ENCODE assay signal across 8 cellular contexts in genomic region chr9:121299467-121300282, GRCh38. TPM values are rescaled to one million over a fixed set of nuclear protein-coding genes. Genes with fewer than 3 reads are reported as not detected.
A peak's percentile ranks its signal among the peaks of the same experiment; 100 is the strongest.
DNase-seq lines count a peak whose midpoint lies in the region; ATAC-seq and TF ChIP-seq lines count a peak whose summit lies in the region.

No MANE protein-coding gene starts in this region.

- H3K4me3 ChIP-seq in brain microvascular endothelial cell (ENCODE audit: low read depth, low read length): peak overlapping the region; percentile 52
- peak overlapping the region; percentile 66 for H3K4me3 ChIP-seq in skeletal muscle satellite cell (ENCODE audit: low read length)

- DNase-seq in NCI-H146 (lab: John Stamatoyannopoulos, UW) (peak; percentile 12), NCI-H146 treated with DMSO at 0.1 percent for 48 hours (lab: John Stamatoyannopoulos, UW; ENCODE audit: unreplicated experiment) (no peak), NCI-H510A (lab: John Stamatoyannopoulos, UW) (peak; percentile 24), brain microvascular endothelial cell (no peak), iris pigment epithelial cell (ENCODE audit: low read depth) (peak; percentile 34), HK-2 (ENCODE audit: unreplicated experiment) (no peak)

- peaks cover 22% of the 10 kb centered on the region for H3K36me3 ChIP-seq in brain microvascular endothelial cell (replicated peaks)
- H3K36me3 ChIP-seq in skeletal muscle satellite cell (ENCODE audit: insufficient read depth, low read length): peaks cover 49% of the 10 kb centered on the region

- H3K4me1 ChIP-seq in skeletal muscle satellite cell (ENCODE audit: control insufficient read depth, insufficient read depth, low read length): peaks cover 38% of the 10 kb centered on the region

- no peak for ATAC-seq in HG02970 (IDR thresholded peaks at IDR 0.05; ENCODE audit: low FRiP score, unreplicated experiment)

- H3K9me3 ChIP-seq in skeletal muscle satellite cell (replicated peaks; ENCODE audit: low read length): no peaks in the 10 kb centered on the region

- no peak for TF ChIP-seq CTCF in brain microvascular endothelial cell (IDR thresholded peaks at IDR 0.05; ENCODE audit: low read depth, low read length, missing control alignments)

- in situ Hi-C loops in brain microvascular endothelial cell (cut with HindIII; ENCODE audit: low pct_ligation_motif_present, low sequenced_read_pairs): no loop called here

- peak overlapping the region; percentile 73 for H3K9ac ChIP-seq in skeletal muscle satellite cell (ENCODE audit: low read depth, low read length)

- H3K4me2 ChIP-seq in skeletal muscle satellite cell (ENCODE audit: low read length): peak overlapping the region; percentile 90

- H3K27me3 ChIP-seq in brain microvascular endothelial cell (replicated peaks): no peaks in the 10 kb centered on the region
- no peaks in the 10 kb centered on the region for H3K27me3 ChIP-seq in skeletal muscle satellite cell (ENCODE audit: control insufficient read depth, insufficient read depth, low read length)

- no peak overlapping the region for H3K27ac ChIP-seq in brain microvascular endothelial cell

RNA-seq across cellular contexts. Expression of gene GSN, which starts 31.7 kb away (rescaled TPM):
- 157 and 203 TPM in 2 replicates for total RNA-seq in skeletal muscle satellite cell (2012; rRNA removed)

Comparison
In these comparisons a context has a peak if more than half of its experiments do, and no peak if none do; other contexts are left out.
1. DNase-seq: peak in NCI-H146 (single experiment), NCI-H510A (single experiment) and iris pigment epithelial cell (single experiment); none in NCI-H146 treated with DMSO at 0.1 percent for 48 hours (single experiment), brain microvascular endothelial cell (single experiment) and HK-2 (single experiment).